Comparison of ENCODE assay signal across 10 cellular contexts in the genomic region with DNA sequence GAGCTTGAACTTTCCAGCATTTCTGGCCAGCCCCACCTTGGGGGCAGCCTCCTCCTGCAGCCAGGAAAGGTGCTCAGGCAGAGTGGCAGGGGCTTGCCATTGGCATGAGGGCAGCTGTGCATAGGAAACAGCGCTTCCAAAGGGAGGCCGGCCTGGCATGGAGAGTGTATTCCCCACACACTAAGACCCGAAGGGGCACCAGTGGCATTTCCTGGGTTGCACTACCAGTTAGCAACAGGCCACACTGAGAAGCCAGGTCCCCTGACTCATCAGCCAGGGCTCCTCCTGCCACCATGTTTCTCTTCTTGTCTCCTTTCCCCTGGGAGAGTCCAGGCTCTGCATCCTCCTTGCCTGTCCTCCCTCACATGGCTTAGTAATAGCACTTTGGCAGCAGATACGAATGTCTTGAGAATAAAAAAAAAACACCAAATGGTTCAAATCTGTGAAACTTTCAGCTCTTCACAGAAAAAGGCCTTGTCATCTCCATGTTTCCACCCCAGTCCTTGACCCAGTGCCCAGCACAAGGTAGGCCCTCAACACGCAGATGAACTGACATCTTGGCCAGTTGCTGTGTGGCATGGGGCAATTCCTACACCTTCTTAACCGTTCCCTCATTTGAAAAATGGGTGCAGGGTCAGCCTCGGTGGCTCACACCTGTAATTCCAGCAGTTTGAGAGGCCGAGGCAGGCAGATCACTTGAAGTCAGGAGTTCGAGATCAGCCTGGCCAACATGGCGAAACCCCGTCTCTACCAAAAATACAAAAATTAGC.
DNase-seq lines count a peak whose midpoint lies in the region; ATAC-seq and TF ChIP-seq lines count a peak whose summit lies in the region.
"Had no signal": no experiment of that assay in that cellular context is flagged by ENCODE, and none has a peak within 500 bp of the region (broad histone marks: within the 10 kb centered on the region; RNA-seq: fewer than 3 reads in every experiment).

No MANE protein-coding gene starts in this region.

- H3K27me3 ChIP-seq in psoas muscle (ENCODE audit: insufficient read depth in 3 of 3, low read length in 2 of 3) = no peaks in the 10 kb centered on the region

- WGBS in psoas muscle, 3 donors = 67 to 84% (median 70%) methylated on average over 11 of the region's 11 CpGs

- H3K36me3 ChIP-seq in psoas muscle (ENCODE audit: insufficient read depth in 1 of 2, low read depth in 1 of 2) = no peaks in the 10 kb centered on the region

- intact Hi-C loops in psoas muscle (cut with DNase I) = no loop called here

- TF ChIP-seq CTCF in psoas muscle (IDR thresholded peaks at IDR 0.05) (no peak), GM13976 (IDR thresholded peaks at IDR 0.05; ENCODE audit: borderline replicate concordance, control extremely low read depth, extremely low read depth, insufficient read depth, missing control alignments) (no peak)

- peaks cover 38% of the 10 kb centered on the region for H3K4me1 ChIP-seq in psoas muscle

- peak overlapping the region; percentile 57 for H3K27ac ChIP-seq in psoas muscle
- H3K27ac ChIP-seq in caudate nucleus (ENCODE audit: low read depth, low read length) = no peak overlapping the region

- ATAC-seq in SK-N-SH treated with all-trans-retinoic acid at 6 μM for 48 hours (peak; percentile 36), psoas muscle (peak; percentile 20 to 42 (median 24))
- ATAC-seq: activated T-cell treated with anti-CD3 and anti-CD28 coated beads, Interleukin-2, amount 50 U/mL, for 72 hours had no signal

- DNase-seq in Daoy (ENCODE audit: low read depth) (peak; percentile 79), fibroblast of the conjunctiva (ENCODE audit: low read depth) (peak; percentile 40), psoas muscle (peak; percentile 67), NCI-H1694 treated with DMSO at 0.1 percent for 48 hours (lab: John Stamatoyannopoulos, UW) (no peak), GM13976 (ENCODE audit: low spot score) (no peak), caudate nucleus (lab: John Stamatoyannopoulos, UW) (no peak), NCI-H1105 (lab: John Stamatoyannopoulos, UW) (no peak)
- DNase-seq: activated T-cell treated with anti-CD3 and anti-CD28 coated beads, Interleukin-2, amount 50 U/mL, for 72 hours; SIG-M5 had no signal

- in situ Hi-C loops in GM13976 (cut with MboI; ENCODE audit: low sequenced_read_pairs, unreplicated experiment) = no loop called here

- H3K4me3 ChIP-seq in psoas muscle = no peak overlapping the region

- no peaks in the 10 kb centered on the region for H3K9me3 ChIP-seq in psoas muscle

TF ChIP-seq in SK-N-SH treated with all-trans-retinoic acid at 6 μM for 48 hours, 23 proteins besides CTCF, POLR2A, EP300 and RAD21:
- TF ChIP-seq ZNF8 (CRISPR knock-in tag; IDR thresholded peaks at IDR 0.05) = no peak
- no peak for TF ChIP-seq ZC3H10 (CRISPR knock-in tag; IDR thresholded peaks at IDR 0.05)
- TF ChIP-seq ARNTL (CRISPR knock-in tag; IDR thresholded peaks at IDR 0.05; ENCODE audit: borderline replicate concordance, low read depth) = no peak
- TF ChIP-seq ZFP30 (CRISPR knock-in tag; IDR thresholded peaks at IDR 0.05) = no peak
- TF ChIP-seq TOX (CRISPR knock-in tag; IDR thresholded peaks at IDR 0.05; ENCODE audit: borderline replicate concordance) = no peak
- TF ChIP-seq, protein P1, sequence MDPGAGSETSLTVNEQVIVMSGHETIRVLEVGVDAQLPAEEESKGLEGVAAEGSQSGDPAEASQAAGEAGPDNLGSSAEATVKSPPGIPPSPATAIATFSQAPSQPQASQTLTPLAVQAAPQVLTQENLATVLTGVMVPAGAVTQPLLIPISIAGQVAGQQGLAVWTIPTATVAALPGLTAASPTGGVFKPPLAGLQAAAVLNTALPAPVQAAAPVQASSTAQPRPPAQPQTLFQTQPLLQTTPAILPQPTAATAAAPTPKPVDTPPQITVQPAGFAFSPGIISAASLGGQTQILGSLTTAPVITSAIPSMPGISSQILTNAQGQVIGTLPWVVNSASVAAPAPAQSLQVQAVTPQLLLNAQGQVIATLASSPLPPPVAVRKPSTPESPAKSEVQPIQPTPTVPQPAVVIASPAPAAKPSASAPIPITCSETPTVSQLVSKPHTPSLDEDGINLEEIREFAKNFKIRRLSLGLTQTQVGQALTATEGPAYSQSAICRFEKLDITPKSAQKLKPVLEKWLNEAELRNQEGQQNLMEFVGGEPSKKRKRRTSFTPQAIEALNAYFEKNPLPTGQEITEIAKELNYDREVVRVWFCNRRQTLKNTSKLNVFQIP (CRISPR knock-in tag; IDR thresholded peaks at IDR 0.05; ENCODE audit: borderline replicate concordance, low read depth) = no peak
- TF ChIP-seq OSR1 (CRISPR knock-in tag; IDR thresholded peaks at IDR 0.05) = no peak
- TF ChIP-seq, protein P2, sequence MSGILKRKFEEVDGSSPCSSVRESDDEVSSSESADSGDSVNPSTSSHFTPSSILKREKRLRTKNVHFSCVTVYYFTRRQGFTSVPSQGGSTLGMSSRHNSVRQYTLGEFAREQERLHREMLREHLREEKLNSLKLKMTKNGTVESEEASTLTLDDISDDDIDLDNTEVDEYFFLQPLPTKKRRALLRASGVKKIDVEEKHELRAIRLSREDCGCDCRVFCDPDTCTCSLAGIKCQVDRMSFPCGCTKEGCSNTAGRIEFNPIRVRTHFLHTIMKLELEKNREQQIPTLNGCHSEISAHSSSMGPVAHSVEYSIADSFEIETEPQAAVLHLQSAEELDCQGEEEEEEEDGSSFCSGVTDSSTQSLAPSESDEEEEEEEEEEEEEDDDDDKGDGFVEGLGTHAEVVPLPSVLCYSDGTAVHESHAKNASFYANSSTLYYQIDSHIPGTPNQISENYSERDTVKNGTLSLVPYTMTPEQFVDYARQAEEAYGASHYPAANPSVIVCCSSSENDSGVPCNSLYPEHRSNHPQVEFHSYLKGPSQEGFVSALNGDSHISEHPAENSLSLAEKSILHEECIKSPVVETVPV (CRISPR knock-in tag; IDR thresholded peaks at IDR 0.05) = no peak
- TF ChIP-seq, protein P3, sequence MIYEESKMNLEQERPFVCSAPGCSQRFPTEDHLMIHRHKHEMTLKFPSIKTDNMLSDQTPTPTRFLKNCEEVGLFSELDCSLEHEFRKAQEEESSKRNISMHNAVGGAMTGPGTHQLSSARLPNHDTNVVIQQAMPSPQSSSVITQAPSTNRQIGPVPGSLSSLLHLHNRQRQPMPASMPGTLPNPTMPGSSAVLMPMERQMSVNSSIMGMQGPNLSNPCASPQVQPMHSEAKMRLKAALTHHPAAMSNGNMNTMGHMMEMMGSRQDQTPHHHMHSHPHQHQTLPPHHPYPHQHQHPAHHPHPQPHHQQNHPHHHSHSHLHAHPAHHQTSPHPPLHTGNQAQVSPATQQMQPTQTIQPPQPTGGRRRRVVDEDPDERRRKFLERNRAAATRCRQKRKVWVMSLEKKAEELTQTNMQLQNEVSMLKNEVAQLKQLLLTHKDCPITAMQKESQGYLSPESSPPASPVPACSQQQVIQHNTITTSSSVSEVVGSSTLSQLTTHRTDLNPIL (CRISPR knock-in tag; IDR thresholded peaks at IDR 0.05; ENCODE audit: low read depth) = no peak
- TF ChIP-seq PPARA (CRISPR knock-in tag; IDR thresholded peaks at IDR 0.05; ENCODE audit: borderline replicate concordance) = no peak
- no peak for TF ChIP-seq GLIS3 (CRISPR knock-in tag; IDR thresholded peaks at IDR 0.05)
- TF ChIP-seq, protein P4, sequence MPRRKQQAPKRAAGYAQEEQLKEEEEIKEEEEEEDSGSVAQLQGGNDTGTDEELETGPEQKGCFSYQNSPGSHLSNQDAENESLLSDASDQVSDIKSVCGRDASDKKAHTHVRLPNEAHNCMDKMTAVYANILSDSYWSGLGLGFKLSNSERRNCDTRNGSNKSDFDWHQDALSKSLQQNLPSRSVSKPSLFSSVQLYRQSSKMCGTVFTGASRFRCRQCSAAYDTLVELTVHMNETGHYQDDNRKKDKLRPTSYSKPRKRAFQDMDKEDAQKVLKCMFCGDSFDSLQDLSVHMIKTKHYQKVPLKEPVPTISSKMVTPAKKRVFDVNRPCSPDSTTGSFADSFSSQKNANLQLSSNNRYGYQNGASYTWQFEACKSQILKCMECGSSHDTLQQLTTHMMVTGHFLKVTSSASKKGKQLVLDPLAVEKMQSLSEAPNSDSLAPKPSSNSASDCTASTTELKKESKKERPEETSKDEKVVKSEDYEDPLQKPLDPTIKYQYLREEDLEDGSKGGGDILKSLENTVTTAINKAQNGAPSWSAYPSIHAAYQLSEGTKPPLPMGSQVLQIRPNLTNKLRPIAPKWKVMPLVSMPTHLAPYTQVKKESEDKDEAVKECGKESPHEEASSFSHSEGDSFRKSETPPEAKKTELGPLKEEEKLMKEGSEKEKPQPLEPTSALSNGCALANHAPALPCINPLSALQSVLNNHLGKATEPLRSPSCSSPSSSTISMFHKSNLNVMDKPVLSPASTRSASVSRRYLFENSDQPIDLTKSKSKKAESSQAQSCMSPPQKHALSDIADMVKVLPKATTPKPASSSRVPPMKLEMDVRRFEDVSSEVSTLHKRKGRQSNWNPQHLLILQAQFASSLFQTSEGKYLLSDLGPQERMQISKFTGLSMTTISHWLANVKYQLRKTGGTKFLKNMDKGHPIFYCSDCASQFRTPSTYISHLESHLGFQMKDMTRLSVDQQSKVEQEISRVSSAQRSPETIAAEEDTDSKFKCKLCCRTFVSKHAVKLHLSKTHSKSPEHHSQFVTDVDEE (CRISPR knock-in tag; IDR thresholded peaks at IDR 0.05) = no peak
- no peak for TF ChIP-seq ESRRG (CRISPR knock-in tag; IDR thresholded peaks at IDR 0.05)
- TF ChIP-seq ZNF565 (CRISPR knock-in tag; conservative IDR thresholded peaks at IDR 0.05; ENCODE audit: low read depth) = no peak
- no peak for TF ChIP-seq ZFP3 (CRISPR knock-in tag; IDR thresholded peaks at IDR 0.05)
- no peak for TF ChIP-seq BACH2 (CRISPR knock-in tag; IDR thresholded peaks at IDR 0.05; ENCODE audit: borderline replicate concordance)
- TF ChIP-seq CSDC2 (CRISPR knock-in tag; IDR thresholded peaks at IDR 0.05) = no peak
- no peak for TF ChIP-seq SNAI2 (CRISPR knock-in tag; IDR thresholded peaks at IDR 0.05)

Comparison
In these comparisons a context has a peak if more than half of its experiments do, and no peak if none do; other contexts are left out.
1. DNase-seq: peak in Daoy (single experiment), fibroblast of the conjunctiva (single experiment) and psoas muscle (2 of 2); none in NCI-H1694 treated with DMSO at 0.1 percent for 48 hours (single experiment), GM13976 (single experiment), caudate nucleus (0 of 61) and NCI-H1105 (single experiment).